17 cellular contexts compared by ENCODE assay signal in the genomic region with DNA sequence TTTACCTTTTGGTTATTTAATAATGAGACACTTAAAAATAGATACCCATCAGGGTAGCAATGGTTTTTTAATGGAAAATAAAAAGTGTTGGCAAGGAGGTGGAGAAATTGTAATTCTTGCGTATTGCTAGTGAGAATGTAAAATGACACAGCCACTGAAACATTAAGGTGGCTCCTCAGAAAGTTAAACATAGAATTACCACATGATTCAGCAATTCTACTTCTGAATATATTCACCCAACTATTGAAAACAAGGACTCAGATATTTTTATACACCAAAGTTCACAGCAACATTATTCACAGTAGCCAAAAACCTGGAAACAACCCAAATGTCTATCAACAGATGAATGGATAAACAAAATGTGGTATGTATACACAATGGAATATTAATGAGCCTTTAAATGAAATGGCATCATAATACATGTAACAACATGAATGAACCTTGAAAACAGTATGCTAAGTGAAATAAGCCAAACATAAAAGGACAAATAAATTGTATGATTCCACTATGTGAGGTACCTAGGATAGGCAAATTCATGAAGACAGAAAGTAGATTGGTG.
DNase-seq lines count a peak whose midpoint lies in the region; ATAC-seq, FAIRE-seq and TF ChIP-seq lines count a peak whose summit lies in the region.
"Had no signal": no experiment of that assay in that cellular context is flagged by ENCODE, and none has a peak within 500 bp of the region (broad histone marks: within the 10 kb centered on the region; RNA-seq: fewer than 3 reads in every experiment).

No MANE protein-coding gene starts in this region.

- H3K27ac ChIP-seq in ascending aorta, result no peak overlapping the region
- H3K27ac ChIP-seq: C4-2B, GM23248 had no signal

- H3K4me3 Mint-ChIP-seq in nephron (no peak overlapping the region), immature natural killer cell (no peak overlapping the region)
- H3K4me3 Mint-ChIP-seq: CD4-positive, alpha-beta T cell had no signal

- H3K4me1 Mint-ChIP-seq in nephron (peaks cover 23% of the 10 kb centered on the region), immature natural killer cell (no peaks in the 10 kb centered on the region)

- DNase-seq in OCI-M1 (lab: John Stamatoyannopoulos, UW), result peak; percentile 27
- DNase-seq in bronchial epithelial cell (ENCODE audit: low read depth), result peak; percentile 58
- DNase-seq in immature natural killer cell, result no peak
- no peak for DNase-seq in D721Med (ENCODE audit: insufficient read length, low spot score)
- DNase-seq in ascending aorta (ENCODE audit: low spot score in 2 of 2), result no peak
- DNase-seq: AML-193; Caco-2; CD4-positive, alpha-beta T cell; DMS79 treated with DMSO at 0.1 percent for 48 hours; GF-D8; GM23248 had no signal

- H3K27me3 Mint-ChIP-seq in nephron (ENCODE audit: low read depth) (peaks cover 4% of the 10 kb centered on the region), immature natural killer cell (ENCODE audit: low read depth in 3 of 3) (peaks cover 0 to 4% (median 4%) of the 10 kb centered on the region in 3 donors)

- no peak for ATAC-seq in GM19324 (IDR thresholded peaks at IDR 0.05; ENCODE audit: low FRiP score, unreplicated experiment)
- ATAC-seq: HepG2 had no signal

- H3K36me3 ChIP-seq in bronchial epithelial cell (ENCODE audit: control insufficient read depth, insufficient read depth, low read length), result no peaks in the 10 kb centered on the region
- H3K36me3 ChIP-seq in ascending aorta, result no peaks in the 10 kb centered on the region
- H3K36me3 ChIP-seq: HAP-1 had no signal

- H3K9me3 Mint-ChIP-seq in nephron, result no peaks in the 10 kb centered on the region
- no peaks in the 10 kb centered on the region for H3K9me3 Mint-ChIP-seq in immature natural killer cell
- H3K9me3 Mint-ChIP-seq: CD4-positive, alpha-beta T cell had no signal

- no peak overlapping the region for H3K4me3 ChIP-seq in bronchial epithelial cell (ENCODE audit: low read depth, low read length)
- H3K4me3 ChIP-seq in ascending aorta, result no peak overlapping the region
- H3K4me3 ChIP-seq: GM23248, HAP-1 had no signal

- H3K27ac Mint-ChIP-seq in nephron (peak overlapping the region in 2 of 3 experiments; percentile 6 to 78), immature natural killer cell (no peak overlapping the region)
- H3K27ac Mint-ChIP-seq: CD4-positive, alpha-beta T cell had no signal

- no peak for TF ChIP-seq CTCF in bronchial epithelial cell (IDR thresholded peaks at IDR 0.05; ENCODE audit: insufficient read depth, low read length, severe bottlenecking)
- no peak for TF ChIP-seq CTCF in nephron (IDR thresholded peaks at IDR 0.05; ENCODE audit: unreplicated experiment in 3 of 3)
- TF ChIP-seq CTCF in D721Med (IDR thresholded peaks at IDR 0.05; ENCODE audit: insufficient read depth, missing control alignments), result no peak
- no peak for TF ChIP-seq CTCF in ascending aorta (IDR thresholded peaks at IDR 0.05)

- H3K27me3 ChIP-seq in bronchial epithelial cell (ENCODE audit: control insufficient read depth, insufficient read depth, low read length) (no peaks in the 10 kb centered on the region), ascending aorta (no peaks in the 10 kb centered on the region)

- intact Hi-C loops in ascending aorta (cut with DNase I), result no loop called here

- H3K36me3 Mint-ChIP-seq in nephron (ENCODE audit: low read depth), result no peaks in the 10 kb centered on the region
- H3K36me3 Mint-ChIP-seq in immature natural killer cell, result no peaks in the 10 kb centered on the region

- no peaks in the 10 kb centered on the region for H3K4me1 ChIP-seq in ascending aorta
- H3K4me1 ChIP-seq: Caco-2, HAP-1 had no signal

- H3K9me3 ChIP-seq in ascending aorta, result no peaks in the 10 kb centered on the region
- H3K9me3 ChIP-seq: Caco-2, HAP-1 had no signal

- no peak for FAIRE-seq in bronchial epithelial cell (lab: Jason Lieb, UNC)
- FAIRE-seq in D721Med (lab: Jason Lieb, UNC), result no peak
- FAIRE-seq: A204.1, HepG2 had no signal

Comparison
In these comparisons a context has a peak if more than half of its experiments do, and no peak if none do; other contexts are left out.
1. DNase-seq: peak in OCI-M1 (single experiment) and bronchial epithelial cell (single experiment); none in immature natural killer cell (0 of 3), D721Med (single experiment) and ascending aorta (0 of 2).
2. H3K27ac Mint-ChIP-seq: peak in nephron (2 of 3); none in immature natural killer cell (0 of 6).